In the genomic region with DNA sequence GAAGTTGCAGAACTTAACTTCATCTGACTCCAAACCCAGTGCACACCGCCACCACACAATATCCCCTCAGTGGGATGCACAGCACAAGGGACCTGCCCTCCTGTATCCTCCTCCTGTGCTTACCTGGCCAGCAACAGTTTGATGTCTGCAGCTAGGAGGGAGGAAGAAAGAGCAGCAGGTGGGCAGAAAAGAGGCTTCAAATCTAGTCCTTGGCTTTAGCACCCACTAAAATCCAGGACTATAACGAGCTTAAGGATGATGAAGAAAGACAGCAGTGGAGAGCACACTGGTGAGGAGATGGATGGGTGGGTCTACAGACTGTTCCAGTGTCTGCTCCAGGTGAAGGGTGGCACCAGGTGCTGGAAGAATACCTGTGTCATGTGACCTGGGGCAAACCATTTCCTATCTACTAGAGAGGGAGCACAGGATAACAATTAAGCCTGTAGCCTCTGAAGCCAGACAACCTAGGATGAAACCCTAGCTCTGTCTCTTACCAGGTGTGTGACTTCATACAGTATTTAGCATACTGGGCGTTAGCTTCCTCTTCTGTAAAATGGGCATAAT, we compare ENCODE assay signal across 19 cellular contexts.
DNase-seq lines count a peak whose midpoint lies in the region; ATAC-seq, FAIRE-seq and TF ChIP-seq lines count a peak whose summit lies in the region.
"Had no signal": no experiment of that assay in that cellular context is flagged by ENCODE, and none has a peak within 500 bp of the region (broad histone marks: within the 10 kb centered on the region; RNA-seq: fewer than 3 reads in every experiment).

No MANE protein-coding gene starts in this region.

- no peak overlapping the region for H3K4ac ChIP-seq in H1 (replicated peaks; ENCODE audit: insufficient read length, low read depth, low read length)

- H2BK5ac ChIP-seq in H1 (ENCODE audit: low read depth, low read length) = no peak overlapping the region

- intact Hi-C loops in PC-3 (cut with micrococcal nuclease) (loop anchor here (1.0 to 2.0 kb wide), 2 partner anchors 100 to 230 kb away; a partner anchor contains a TSS), sigmoid colon (cut with DNase I) (no loop called here)

- no TSS peak for BruUV-seq in PC-3 (replicated peaks; lab: Mats Ljungman, UMichigan)

- no peak overlapping the region for H4K5ac ChIP-seq in H1 (ENCODE audit: insufficient read length, low read depth, low read length)

- H2AFZ ChIP-seq in PC-3 (ENCODE audit: low read length) = no peak overlapping the region
- peak overlapping the region; percentile 74; the same call in 1 of the 2 replicates for H2AFZ ChIP-seq in H1 (ENCODE audit: low read length)

- peaks cover 76% of the 10 kb centered on the region for H3K4me1 ChIP-seq in PC-3 (ENCODE audit: insufficient read depth, low read length)
- H3K4me1 ChIP-seq in H1 (replicated peaks in 1 of 4; ENCODE audit: control insufficient read depth in 3 of 4, insufficient read depth in 4 of 4, low read length in 3 of 4) = no peaks in the 10 kb centered on the region
- H3K4me1 ChIP-seq in sigmoid colon = peaks cover 0 to 16% (median 4%) of the 10 kb centered on the region in 4 donors

- ATAC-seq in PC-3 (no peak), GM18867 (IDR thresholded peaks at IDR 0.05; ENCODE audit: unreplicated experiment) (no peak)

- no peak overlapping the region for H3K18ac ChIP-seq in H1 (ENCODE audit: extremely low read depth, low read length)

- WGBS in H1 (ENCODE audit: extremely low coverage in 1 of 2, insufficient coverage in 1 of 2, insufficient read length in 1 of 2, insufficient replicate concordance in 2 of 2, low coverage in 1 of 2, low lambda C conversion rate in 2 of 2, missing lambda C conversion rate in 1 of 2), 2 experiments = 100% methylated on average over 3 of the region's 3 CpGs; no CpG with 5 or more reads in 1 of the 2 experiments
- WGBS in sigmoid colon, 2 donors = 76 to 93% methylated on average over 3 of the region's 3 CpGs

- CTCF ChIA-PET in PC-3 (lab: Charles Lee) = interaction anchor here (0.8 to 2.6 kb wide), 3 partner anchors 34 to 221 kb away, joined by 4 to 15 read pairs (median 7); no protein-coding TSS in a partner anchor
- CTCF ChIA-PET in H1 (lab: Charles Lee; ENCODE audit: partially characterized antibody) = interaction anchor here (0.8 to 25.4 kb wide), 14 partner anchors 8 to 222 kb away, joined by 3 to 433 read pairs (median 6); no protein-coding TSS in a partner anchor

- H2AK5ac ChIP-seq in H1 (ENCODE audit: low read depth, low read length) = no peak overlapping the region; the same call in 1 of the 2 replicates

- H2BK12ac ChIP-seq in H1 (ENCODE audit: low read depth, low read length) = no peak overlapping the region

- H3F3A ChIP-seq in PC-3 (ENCODE audit: low read length, unreplicated experiment) = peaks cover 16% of the 10 kb centered on the region

- H3K4me3 ChIP-seq in PC-3 (ENCODE audit: low read length) (no peak overlapping the region), H1 (ENCODE audit: extremely low read depth in 1 of 4, insufficient read depth in 2 of 4, low read depth in 3 of 4, low read length in 4 of 4) (no peak overlapping the region), sigmoid colon (no peak overlapping the region)

- H2BK20ac ChIP-seq in H1 (ENCODE audit: low read length) = no peak overlapping the region

- no peak for FAIRE-seq in H1 (lab: Jason Lieb, UNC)
- FAIRE-seq: A204.1, GM19239 had no signal

- no peak overlapping the region for H2BK15ac ChIP-seq in H1 (ENCODE audit: low read length)

- H3K23ac ChIP-seq in H1 (ENCODE audit: insufficient read length) = no peak overlapping the region

- no peak for TF ChIP-seq CTCF in PC-3 (conservative IDR thresholded peaks at IDR 0.05; ENCODE audit: low read depth, low read length)
- no peak for TF ChIP-seq CTCF in H1 (IDR thresholded peaks at IDR 0.05; ENCODE audit: control extremely low read depth in 1 of 3, insufficient read depth in 1 of 3, low read depth in 1 of 3, low read length in 3 of 3)
- TF ChIP-seq CTCF in sigmoid colon (IDR thresholded peaks at IDR 0.05) = no peak

- H3K27me3 ChIP-seq in PC-3 (ENCODE audit: low read length) (no peaks in the 10 kb centered on the region), H1 (replicated peaks in 1 of 4; ENCODE audit: control insufficient read depth in 3 of 4, extremely low read depth in 1 of 4, insufficient read depth in 3 of 4, low read length in 3 of 4) (no peaks in the 10 kb centered on the region), sigmoid colon (no peaks in the 10 kb centered on the region)

- H2BK120ac ChIP-seq in H1 (replicated peaks; ENCODE audit: low read depth, low read length) = no peak overlapping the region

- H4K20me1 ChIP-seq in PC-3 (ENCODE audit: low read length) (no peaks in the 10 kb centered on the region), H1 (replicated peaks in 1 of 2; ENCODE audit: control insufficient read depth in 1 of 2, insufficient read depth in 2 of 2, low read length in 2 of 2) (no peaks in the 10 kb centered on the region)

- no peaks in the 10 kb centered on the region for H3K9me2 ChIP-seq in PC-3 (replicated peaks; ENCODE audit: low read length)

- no peaks in the 10 kb centered on the region for H3K9me3 ChIP-seq in PC-3 (ENCODE audit: low read length)
- no peaks in the 10 kb centered on the region for H3K9me3 ChIP-seq in H1 (ENCODE audit: insufficient read depth in 2 of 2, low read depth in 1 of 2, low read length in 1 of 2)
- no peaks in the 10 kb centered on the region for H3K9me3 ChIP-seq in sigmoid colon

- no peak overlapping the region for H4K91ac ChIP-seq in H1 (replicated peaks; ENCODE audit: insufficient read length, low read length)

- POLR2A ChIA-PET in PC-3 (lab: Charles Lee; ENCODE audit: unreplicated experiment) = interaction anchor here (0.6 to 1.1 kb wide), 5 partner anchors 7 to 137 kb away, joined by 3 to 8 read pairs (median 4); no protein-coding TSS in a partner anchor
- POLR2A ChIA-PET in H1 (lab: Charles Lee; ENCODE audit: partially characterized antibody) = no interaction called here

- TF ChIP-seq RAD21 in H1 (IDR thresholded peaks at IDR 0.05 in 1 of 2, conservative IDR thresholded peaks at IDR 0.05 in 1 of 2; ENCODE audit: low read depth in 2 of 2, low read length in 2 of 2) = no peak

- H3K4me2 ChIP-seq in PC-3 (ENCODE audit: low read length) (peak overlapping the region; percentile 56; the same call in 1 of the 2 replicates), H1 (ENCODE audit: insufficient read depth in 1 of 2, low read depth in 2 of 2, low read length in 2 of 2) (no peak overlapping the region)

- DNase-seq in NCI-H345 (lab: John Stamatoyannopoulos, UW) (peak; percentile 12), NCI-H345 treated with DMSO at 0.1 percent for 48 hours (lab: John Stamatoyannopoulos, UW; ENCODE audit: unreplicated experiment) (no peak), PC-3 (peak; percentile 57), H1 (ENCODE audit: low read depth in 1 of 2, low spot score in 2 of 2) (peak in 1 of 2 experiments; percentile 13), sigmoid colon (peak; percentile 15), NCI-H2227 treated with DMSO at 0.1 percent for 48 hours (lab: John Stamatoyannopoulos, UW) (no peak), NOMO-1 treated with DMSO at 0.1 percent for 48 hours (lab: John Stamatoyannopoulos, UW; ENCODE audit: unreplicated experiment) (no peak)
- DNase-seq: CD8-positive, alpha-beta memory T cell; EL; KG1; NCI-H1092; NCI-H1436; NCI-H187 treated with DMSO at 0.1 percent for 48 hours; NCI-H2171; NCI-H774; Right ventricle myocardium superior had no signal

- no peaks in the 10 kb centered on the region for H3K79me1 ChIP-seq in H1 (ENCODE audit: low read depth, low read length)

- H4K8ac ChIP-seq in H1 (ENCODE audit: extremely low read depth, insufficient read depth, low read length) = no peak overlapping the region

- no peak for TF ChIP-seq POLR2A in H1 (IDR thresholded peaks at IDR 0.05; ENCODE audit: control extremely low read depth in 1 of 2, low read depth in 2 of 2, low read length in 2 of 2)
- no peak for TF ChIP-seq POLR2A in sigmoid colon (IDR thresholded peaks at IDR 0.05)

- no peak overlapping the region for H3K14ac ChIP-seq in H1 (ENCODE audit: insufficient read length)

- H3K36me3 ChIP-seq in PC-3 (ENCODE audit: low read depth, low read length) (no peaks in the 10 kb centered on the region), H1 (ENCODE audit: control insufficient read depth in 2 of 4, insufficient read depth in 4 of 4, low read length in 3 of 4) (no peaks in the 10 kb centered on the region), sigmoid colon (no peaks in the 10 kb centered on the region)

- H3K79me2 ChIP-seq in PC-3 (ENCODE audit: low read length) = no peaks in the 10 kb centered on the region
- H3K79me2 ChIP-seq in H1 (ENCODE audit: control insufficient read depth in 1 of 2, insufficient read depth in 2 of 2, low read length in 2 of 2) = no peaks in the 10 kb centered on the region

- H3K9ac ChIP-seq in PC-3 (ENCODE audit: low read length) (no peak overlapping the region), H1 (replicated peaks in 1 of 4; ENCODE audit: extremely low read depth in 1 of 4, low read depth in 3 of 4, low read length in 3 of 4) (no peak overlapping the region)

- H3K27ac ChIP-seq in PC-3 (ENCODE audit: low read length) = peak overlapping the region; percentile 79
- no peak overlapping the region for H3K27ac ChIP-seq in H1 (ENCODE audit: low read depth, low read length)
- no peak overlapping the region for H3K27ac ChIP-seq in sigmoid colon

- TF ChIP-seq EP300 in H1 (IDR thresholded peaks at IDR 0.05; ENCODE audit: borderline replicate concordance in 1 of 2, low read depth in 2 of 2, low read length in 2 of 2) (no peak), sigmoid colon (IDR thresholded peaks at IDR 0.05) (no peak)

- H3K23me2 ChIP-seq in H1 (ENCODE audit: low read depth, low read length) = no peaks in the 10 kb centered on the region

- H3K56ac ChIP-seq in H1 (replicated peaks; ENCODE audit: insufficient read length, low read depth, low read length) = no peak overlapping the region

TF ChIP-seq in H1, 55 proteins besides CTCF, POLR2A, EP300 and RAD21 (continues in another document):
- TF ChIP-seq POU5F1 (IDR thresholded peaks at IDR 0.05; ENCODE audit: low read depth, low read length) (no peak), KDM4A (IDR thresholded peaks at IDR 0.05; ENCODE audit: low read depth, low read length, severe bottlenecking) (no peak), RBBP5 (IDR thresholded peaks at IDR 0.05; ENCODE audit: borderline replicate concordance, low read depth, low read length) (no peak), CREB1 (IDR thresholded peaks at IDR 0.05) (no peak), RNF2 (IDR thresholded peaks at IDR 0.05; ENCODE audit: borderline replicate concordance, low read depth, low read length, missing control alignments, poor library complexity, severe bottlenecking) (no peak), GABPA (IDR thresholded peaks at IDR 0.05; ENCODE audit: borderline replicate concordance, insufficient read depth, low read length) (no peak), TAF1 (IDR thresholded peaks at IDR 0.05; ENCODE audit: low read depth, low read length) (no peak), SIX5 (IDR thresholded peaks at IDR 0.05; ENCODE audit: low read depth, low read length) (no peak), HDAC6 (IDR thresholded peaks at IDR 0.05; ENCODE audit: low read depth, low read length) (no peak), ZNF274 (IDR thresholded peaks at IDR 0.05; ENCODE audit: borderline replicate concordance, extremely low read depth, low read length) (no peak), SUZ12 (IDR thresholded peaks at IDR 0.05; ENCODE audit: low read length) (no peak)

Comparison
In these comparisons a context has a peak if more than half of its experiments do, and no peak if none do; other contexts are left out.
1. DNase-seq: peak in NCI-H345 (single experiment), PC-3 (single experiment) and sigmoid colon (single experiment); none in NCI-H345 treated with DMSO at 0.1 percent for 48 hours (single experiment), NCI-H2227 treated with DMSO at 0.1 percent for 48 hours (single experiment) and NOMO-1 treated with DMSO at 0.1 percent for 48 hours (single experiment).